In genomic region chr17:42659932-42660274, GRCh38 we compare ENCODE assay signal across 8 cellular contexts. TPM values are rescaled to one million over a fixed set of nuclear protein-coding genes. Genes with fewer than 3 reads are reported as not detected.
DNase-seq lines count a peak whose midpoint lies in the region; ATAC-seq and TF ChIP-seq lines count a peak whose summit lies in the region.
"Not testable (repeated sequence)": the region's sequence is repeated elsewhere in the genome, so short reads cannot be mapped to it uniquely, and the experiment has no call there.

No MANE protein-coding gene starts in this region.

- H3K18ac ChIP-seq in mesenchymal stem cell (ENCODE audit: low read depth in 1 of 2, low read length in 2 of 2) = peak overlapping the region in 1 of 2 experiments; percentile 3

- POLR2A ChIA-PET in activated CD8-positive, alpha-beta T cell treated with anti-CD3 and anti-CD28 coated beads, Interleukin-2, amount 10 ng/mL, durations not matched to agents 7 days and 5 days (lab: Charles Lee) = interaction anchor here (1.3 kb wide), 1 partner anchor 10 kb away, joined by 5 read pairs; no protein-coding TSS in a partner anchor

- not testable (repeated sequence) for H2BK5ac ChIP-seq in mesenchymal stem cell (ENCODE audit: low read depth, low read length, poor library complexity, severe bottlenecking)

- H3K4me1 ChIP-seq in DND-41 (ENCODE audit: insufficient read depth, low read length) (peaks cover 21% of the 10 kb centered on the region), upper lobe of right lung (peaks cover 10% of the 10 kb centered on the region)
- H3K4me1 ChIP-seq in NT2/D1 (ENCODE audit: insufficient read depth, insufficient read length); mesenchymal stem cell (ENCODE audit: control insufficient read depth, insufficient read depth, low read depth, low read length); psoas muscle: not testable (repeated sequence)

- H3K36me3 Mint-ChIP-seq in activated CD8-positive, alpha-beta T cell treated with anti-CD3 and anti-CD28 coated beads, Interleukin-2, amount 10 ng/mL, durations not matched to agents 7 days and 5 days (ENCODE audit: low read depth) = not testable (repeated sequence)

- DNase-seq in DND-41; NT2/D1 (ENCODE audit: low read depth, low spot score); activated CD8-positive, alpha-beta T cell treated with anti-CD3 and anti-CD28 coated beads, Interleukin-2, amount 10 ng/mL, durations not matched to agents 7 days and 5 days; cardiac fibroblast (ENCODE audit: low read depth in 2 of 2); Right ventricle myocardium superior; mesenchymal stem cell; psoas muscle; upper lobe of right lung: not testable (repeated sequence)

- H3K79me2 ChIP-seq in DND-41 (ENCODE audit: insufficient read depth, low read length) = not testable (repeated sequence)

- H2BK15ac ChIP-seq in mesenchymal stem cell (ENCODE audit: low read depth, poor library complexity, severe bottlenecking) = not testable (repeated sequence)

- not testable (repeated sequence) for H3K27ac Mint-ChIP-seq in activated CD8-positive, alpha-beta T cell treated with anti-CD3 and anti-CD28 coated beads, Interleukin-2, amount 10 ng/mL, durations not matched to agents 7 days and 5 days

- H3K14ac ChIP-seq in mesenchymal stem cell (ENCODE audit: low read length in 2 of 2) = not testable (repeated sequence)

- H2AFZ ChIP-seq in DND-41 (ENCODE audit: low read depth, low read length); mesenchymal stem cell (ENCODE audit: low read depth, low read length): not testable (repeated sequence)

- peaks cover 22% of the 10 kb centered on the region for H3K79me1 ChIP-seq in mesenchymal stem cell (replicated peaks; ENCODE audit: low read length, poor library complexity, severe bottlenecking)

- peaks cover 22% of the 10 kb centered on the region for H3K4me1 Mint-ChIP-seq in activated CD8-positive, alpha-beta T cell treated with anti-CD3 and anti-CD28 coated beads, Interleukin-2, amount 10 ng/mL, durations not matched to agents 7 days and 5 days (ENCODE audit: low read depth)

- H2BK12ac ChIP-seq in mesenchymal stem cell (ENCODE audit: low read length in 2 of 2) = not testable (repeated sequence)

- not testable (repeated sequence) for H3K27me3 Mint-ChIP-seq in activated CD8-positive, alpha-beta T cell treated with anti-CD3 and anti-CD28 coated beads, Interleukin-2, amount 10 ng/mL, durations not matched to agents 7 days and 5 days (ENCODE audit: low read depth)

- H3K9ac ChIP-seq in DND-41 (ENCODE audit: low read depth, low read length) (peak overlapping the region; percentile 68), mesenchymal stem cell (ENCODE audit: low read length) (peak overlapping the region; percentile 94)
- not testable (repeated sequence) for H3K9ac ChIP-seq in NT2/D1 (ENCODE audit: insufficient read length, low read depth)

- H3K4me3 ChIP-seq in DND-41 (ENCODE audit: low read depth in 1 of 2, low read length in 2 of 2) = peak overlapping the region in 1 of 2 experiments; percentile 63; a peak in 3 of 4 replicates
- peak overlapping the region; percentile 75 for H3K4me3 ChIP-seq in NT2/D1 (ENCODE audit: insufficient read length, low read depth)
- peak overlapping the region; percentile 69 to 70 for H3K4me3 ChIP-seq in cardiac fibroblast (replicated peaks in 1 of 2; ENCODE audit: low read depth in 2 of 2, low read length in 2 of 2)
- H3K4me3 ChIP-seq in mesenchymal stem cell (ENCODE audit: insufficient read depth in 1 of 2, low read depth in 1 of 2, low read length in 2 of 2) = peak overlapping the region; percentile 70 to 92
- H3K4me3 ChIP-seq in psoas muscle = peak overlapping the region; percentile 86
- H3K4me3 ChIP-seq in upper lobe of right lung = peak overlapping the region; percentile 90

- not testable (repeated sequence) for H4K20me1 ChIP-seq in DND-41 (ENCODE audit: insufficient read depth, low read length)

- not testable (repeated sequence) for H3K4ac ChIP-seq in mesenchymal stem cell (ENCODE audit: low read depth in 1 of 2, low read length in 2 of 2)

- H3K4me2 ChIP-seq in DND-41 (ENCODE audit: insufficient read depth, low read length) (peak overlapping the region; percentile 79), mesenchymal stem cell (ENCODE audit: low read length, poor library complexity, severe bottlenecking) (peak overlapping the region; percentile 91)

- H2BK120ac ChIP-seq in mesenchymal stem cell (ENCODE audit: low read depth, low read length) = not testable (repeated sequence)

- CTCF ChIA-PET in activated CD8-positive, alpha-beta T cell treated with anti-CD3 and anti-CD28 coated beads, Interleukin-2, amount 10 ng/mL, durations not matched to agents 7 days and 5 days (lab: Charles Lee) = interaction anchor here (1.5 kb wide), 1 partner anchor 15 kb away, joined by 6 read pairs; no protein-coding TSS in a partner anchor

- ATAC-seq in DND-41 (ENCODE audit: insufficient read depth, low read depth); activated CD8-positive, alpha-beta T cell treated with anti-CD3 and anti-CD28 coated beads, Interleukin-2, amount 10 ng/mL, durations not matched to agents 7 days and 5 days: not testable (repeated sequence)
- ATAC-seq in Right ventricle myocardium superior (ENCODE audit: poor library complexity) = peak; percentile 26
- peak; percentile 22 to 38 (median 28) for ATAC-seq in psoas muscle
- ATAC-seq in upper lobe of right lung = peak; percentile 18

- 100% methylated on average over 1 of the region's 14 CpGs for WGBS in mesenchymal stem cell
- 60 to 100% (median 95%) methylated on average over 1 of the region's 14 CpGs for WGBS in psoas muscle, 3 donors

- H2AK5ac ChIP-seq in mesenchymal stem cell (ENCODE audit: low read length, severe bottlenecking) = not testable (repeated sequence)

- intact Hi-C loops in Right ventricle myocardium superior (cut with DNase I); psoas muscle (cut with DNase I); upper lobe of right lung (cut with DNase I): not testable (repeated sequence)

- not testable (repeated sequence) for H3K27ac ChIP-seq in DND-41 (ENCODE audit: low read length); psoas muscle; upper lobe of right lung
- H3K27ac ChIP-seq in mesenchymal stem cell (ENCODE audit: low read length, poor library complexity, severe bottlenecking) = peak overlapping the region; percentile 94

- H4K8ac ChIP-seq in mesenchymal stem cell (ENCODE audit: low read length) = not testable (repeated sequence)

- not testable (repeated sequence) for H4K91ac ChIP-seq in mesenchymal stem cell (ENCODE audit: low read length)

- not testable (repeated sequence) for H3K23ac ChIP-seq in mesenchymal stem cell (ENCODE audit: low read length in 2 of 2)

- not testable (repeated sequence) for H3K27me3 ChIP-seq in DND-41 (ENCODE audit: insufficient read depth, low read length, poor library complexity); NT2/D1 (ENCODE audit: insufficient read depth, insufficient read length); mesenchymal stem cell (ENCODE audit: control insufficient read depth in 1 of 2, insufficient read depth in 1 of 2, low read length in 2 of 2); psoas muscle (ENCODE audit: insufficient read depth in 3 of 3, low read length in 2 of 3); upper lobe of right lung

- H3K36me3 ChIP-seq in DND-41 (ENCODE audit: insufficient read depth, low read length) (peaks cover 13% of the 10 kb centered on the region; the same call in 1 of the 2 replicates), NT2/D1 (ENCODE audit: insufficient read depth, insufficient read length, low read length) (peaks cover 29% of the 10 kb centered on the region), mesenchymal stem cell (ENCODE audit: control insufficient read depth in 1 of 2, insufficient read depth in 2 of 2, low read depth in 1 of 2, low read length in 2 of 2) (peaks cover 26 to 33% of the 10 kb centered on the region in 2 experiments), psoas muscle (ENCODE audit: insufficient read depth in 1 of 2, low read depth in 1 of 2) (peaks cover 0 to 37% of the 10 kb centered on the region in 2 donors), upper lobe of right lung (peaks cover 16% of the 10 kb centered on the region)

- not testable (repeated sequence) for TF ChIP-seq CTCF in DND-41 (IDR thresholded peaks at IDR 0.05; ENCODE audit: borderline replicate concordance, extremely low read depth, low read length, poor library complexity, severe bottlenecking); cardiac fibroblast (IDR thresholded peaks at IDR 0.05; ENCODE audit: low read depth, low read length); psoas muscle (IDR thresholded peaks at IDR 0.05); upper lobe of right lung (IDR thresholded peaks at IDR 0.05)

- not testable (repeated sequence) for H3K9me3 ChIP-seq in DND-41 (ENCODE audit: insufficient read depth, low read length, severe bottlenecking); NT2/D1 (ENCODE audit: insufficient read depth, low read length); mesenchymal stem cell (ENCODE audit: control insufficient read depth, low read length); psoas muscle; upper lobe of right lung

- not testable (repeated sequence) for H3K9me3 Mint-ChIP-seq in activated CD8-positive, alpha-beta T cell treated with anti-CD3 and anti-CD28 coated beads, Interleukin-2, amount 10 ng/mL, durations not matched to agents 7 days and 5 days (ENCODE audit: insufficient read depth)

- peak overlapping the region; percentile 86 for H3K4me3 Mint-ChIP-seq in activated CD8-positive, alpha-beta T cell treated with anti-CD3 and anti-CD28 coated beads, Interleukin-2, amount 10 ng/mL, durations not matched to agents 7 days and 5 days

RNA-seq across cellular contexts. Expression of gene TUBG2, which starts 0.8 kb away (rescaled TPM):
- total RNA-seq in activated CD8-positive, alpha-beta T cell treated with anti-CD3 and anti-CD28 coated beads, Interleukin-2, amount 10 ng/mL, durations not matched to agents 7 days and 5 days = 1 to 10 TPM; 8.0 to 8.1 TPM
- total RNA-seq in Right ventricle myocardium superior (12.4 TPM), psoas muscle (10 to 100 TPM in 1 of 4 donors, 1 to 10 TPM in 3; 3.8 to 11.9 (median 5.7) TPM), upper lobe of right lung (19.8 TPM)
- 22.2 TPM for polyA plus RNA-seq in mesenchymal stem cell (2013, experiment 1 of 2)
- 20.6 TPM for polyA plus RNA-seq in mesenchymal stem cell (2013, experiment 2 of 2)
- 1 to 10 TPM; 2.7 to 4.9 (median 4.2) TPM for polyA plus RNA-seq in psoas muscle

RNA-seq across cellular contexts. Expression of gene PLEKHH3, which starts 16.9 kb away (rescaled TPM):
- total RNA-seq in activated CD8-positive, alpha-beta T cell treated with anti-CD3 and anti-CD28 coated beads, Interleukin-2, amount 10 ng/mL, durations not matched to agents 7 days and 5 days = 1 to 10 TPM in 1 of 2 experiments, under 1 TPM in 1; 0.79 to 1.2 TPM
- total RNA-seq in Right ventricle myocardium superior (27.5 TPM), psoas muscle (10 to 100 TPM; 15.0 to 33.8 (median 28.0) TPM), upper lobe of right lung (26.4 TPM)
- 24.7 TPM for polyA plus RNA-seq in mesenchymal stem cell (2013, experiment 1 of 2)
- polyA plus RNA-seq in mesenchymal stem cell (2013, experiment 2 of 2) = 23.8 TPM
- polyA plus RNA-seq in psoas muscle = 10 to 100 TPM; 12.7 to 15.8 (median 14.2) TPM

RNA-seq across cellular contexts. Expression of gene CCR10, which starts 21.7 kb away (rescaled TPM):
- under 1 TPM; 0.13 to 0.29 TPM for total RNA-seq in activated CD8-positive, alpha-beta T cell treated with anti-CD3 and anti-CD28 coated beads, Interleukin-2, amount 10 ng/mL, durations not matched to agents 7 days and 5 days
- 1.0 TPM for total RNA-seq in Right ventricle myocardium superior
- polyA plus RNA-seq in mesenchymal stem cell (2013, experiment 1 of 2) = 0.97 TPM
- polyA plus RNA-seq in mesenchymal stem cell (2013, experiment 2 of 2) = 0.97 TPM
- 1 to 10 TPM; 1.2 to 5.0 (median 2.8) TPM for total RNA-seq in psoas muscle
- polyA plus RNA-seq in psoas muscle = 1 to 10 TPM; 1.0 to 3.3 (median 1.6) TPM
- total RNA-seq in upper lobe of right lung = 1.4 TPM

RNA-seq across cellular contexts. Expression of gene CNTNAP1, which starts 22.4 kb away (rescaled TPM):
- under 1 TPM; 0.71 to 0.78 TPM for total RNA-seq in activated CD8-positive, alpha-beta T cell treated with anti-CD3 and anti-CD28 coated beads, Interleukin-2, amount 10 ng/mL, durations not matched to agents 7 days and 5 days
- total RNA-seq in Right ventricle myocardium superior (4.2 TPM), psoas muscle (1 to 10 TPM; 1.9 to 2.6 (median 2.2) TPM), upper lobe of right lung (6.5 TPM)
- 16.0 TPM for polyA plus RNA-seq in mesenchymal stem cell (2013, experiment 1 of 2)
- 14.6 TPM for polyA plus RNA-seq in mesenchymal stem cell (2013, experiment 2 of 2)
- 1 to 10 TPM; 1.0 to 3.4 (median 1.1) TPM for polyA plus RNA-seq in psoas muscle

RNA-seq across cellular contexts. Expression of gene TUBG1, which starts 50.4 kb away (rescaled TPM):
- total RNA-seq in activated CD8-positive, alpha-beta T cell treated with anti-CD3 and anti-CD28 coated beads, Interleukin-2, amount 10 ng/mL, durations not matched to agents 7 days and 5 days = 10 to 100 TPM; 82.3 to 83.4 TPM
- total RNA-seq in Right ventricle myocardium superior (49.1 TPM), psoas muscle (10 to 100 TPM; 46.9 to 78.1 (median 50.4) TPM), upper lobe of right lung (29.2 TPM)
- 43.7 TPM for polyA plus RNA-seq in mesenchymal stem cell (2013, experiment 1 of 2)
- 42.6 TPM for polyA plus RNA-seq in mesenchymal stem cell (2013, experiment 2 of 2)
- polyA plus RNA-seq in psoas muscle = 10 to 100 TPM; 68.8 to 90.2 (median 81.0) TPM

Comparison
In these comparisons a context has a peak if more than half of its experiments do, and no peak if none do; other contexts are left out.
1. RNA of gene PLEKHH3, which starts 16.9 kb away (total RNA-seq): 15.0 to 33.8 TPM in psoas muscle, 27.5 TPM in Right ventricle myocardium superior (single experiment) and 26.4 TPM in upper lobe of right lung (single experiment); 0.79 to 1.2 TPM in activated CD8-positive, alpha-beta T cell treated with anti-CD3 and anti-CD28 coated beads, Interleukin-2, amount 10 ng/mL, durations not matched to agents 7 days and 5 days; every median in the first group is over 4 times any median in the second.